In the genomic region with DNA sequence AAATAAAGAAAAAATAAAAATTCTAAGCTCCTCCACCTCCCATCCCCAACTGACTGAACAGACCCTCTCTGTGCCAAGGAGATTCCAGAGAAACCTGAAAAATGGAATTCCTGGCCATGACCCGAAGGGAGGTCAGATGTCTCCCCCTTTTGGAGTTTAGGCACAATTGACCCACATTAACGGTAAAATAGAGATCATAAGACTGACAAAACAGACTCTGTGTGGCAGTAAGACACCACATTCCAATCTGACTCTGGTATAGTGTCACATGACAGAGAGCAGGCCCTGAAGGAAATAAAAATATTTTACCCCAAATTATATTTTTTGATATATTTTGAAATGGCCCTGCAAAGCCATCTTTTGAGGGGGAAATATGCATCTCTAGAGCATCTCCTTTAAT, we compare ENCODE assay signal across 3 cellular contexts.
TF ChIP-seq lines count a peak whose summit lies in the region.

No MANE protein-coding gene starts in this region.

TF ChIP-seq in SK-N-SH, 30 proteins besides CTCF, POLR2A, EP300 and RAD21 (continued from another document and continues in another):
- TF ChIP-seq, protein P1, sequence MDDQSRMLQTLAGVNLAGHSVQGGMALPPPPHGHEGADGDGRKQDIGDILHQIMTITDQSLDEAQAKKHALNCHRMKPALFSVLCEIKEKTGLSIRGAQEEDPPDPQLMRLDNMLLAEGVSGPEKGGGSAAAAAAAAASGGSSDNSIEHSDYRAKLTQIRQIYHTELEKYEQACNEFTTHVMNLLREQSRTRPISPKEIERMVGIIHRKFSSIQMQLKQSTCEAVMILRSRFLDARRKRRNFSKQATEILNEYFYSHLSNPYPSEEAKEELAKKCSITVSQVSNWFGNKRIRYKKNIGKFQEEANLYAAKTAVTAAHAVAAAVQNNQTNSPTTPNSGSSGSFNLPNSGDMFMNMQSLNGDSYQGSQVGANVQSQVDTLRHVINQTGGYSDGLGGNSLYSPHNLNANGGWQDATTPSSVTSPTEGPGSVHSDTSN (IDR thresholded peaks at IDR 0.05) = no peak
- TF ChIP-seq MEF2A (IDR thresholded peaks at IDR 0.05; ENCODE audit: borderline replicate concordance, low read depth) (no peak), TAF1 (IDR thresholded peaks at IDR 0.05; ENCODE audit: borderline replicate concordance, low read depth, low read length) (no peak), RCOR1 (IDR thresholded peaks at IDR 0.05; ENCODE audit: low read length) (no peak), TCF12 (IDR thresholded peaks at IDR 0.05) (no peak), RFX5 (IDR thresholded peaks at IDR 0.05; ENCODE audit: low read length) (no peak), EZH2phosphoT487 (IDR thresholded peaks at IDR 0.05; ENCODE audit: borderline replicate concordance, low read depth) (no peak), ELF1 (IDR thresholded peaks at IDR 0.05) (no peak), GATA2 (CRISPR knock-in tag; IDR thresholded peaks at IDR 0.05) (no peak)
- TF ChIP-seq, protein P2, sequence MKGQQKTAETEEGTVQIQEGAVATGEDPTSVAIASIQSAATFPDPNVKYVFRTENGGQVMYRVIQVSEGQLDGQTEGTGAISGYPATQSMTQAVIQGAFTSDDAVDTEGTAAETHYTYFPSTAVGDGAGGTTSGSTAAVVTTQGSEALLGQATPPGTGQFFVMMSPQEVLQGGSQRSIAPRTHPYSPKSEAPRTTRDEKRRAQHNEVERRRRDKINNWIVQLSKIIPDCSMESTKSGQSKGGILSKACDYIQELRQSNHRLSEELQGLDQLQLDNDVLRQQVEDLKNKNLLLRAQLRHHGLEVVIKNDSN (IDR thresholded peaks at IDR 0.05; ENCODE audit: borderline replicate concordance, low read depth) = no peak
- TF ChIP-seq, protein P3, sequence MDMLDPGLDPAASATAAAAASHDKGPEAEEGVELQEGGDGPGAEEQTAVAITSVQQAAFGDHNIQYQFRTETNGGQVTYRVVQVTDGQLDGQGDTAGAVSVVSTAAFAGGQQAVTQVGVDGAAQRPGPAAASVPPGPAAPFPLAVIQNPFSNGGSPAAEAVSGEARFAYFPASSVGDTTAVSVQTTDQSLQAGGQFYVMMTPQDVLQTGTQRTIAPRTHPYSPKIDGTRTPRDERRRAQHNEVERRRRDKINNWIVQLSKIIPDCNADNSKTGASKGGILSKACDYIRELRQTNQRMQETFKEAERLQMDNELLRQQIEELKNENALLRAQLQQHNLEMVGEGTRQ (IDR thresholded peaks at IDR 0.05; ENCODE audit: borderline replicate concordance, low read depth, low read length) = no peak
- TF ChIP-seq, protein P4, sequence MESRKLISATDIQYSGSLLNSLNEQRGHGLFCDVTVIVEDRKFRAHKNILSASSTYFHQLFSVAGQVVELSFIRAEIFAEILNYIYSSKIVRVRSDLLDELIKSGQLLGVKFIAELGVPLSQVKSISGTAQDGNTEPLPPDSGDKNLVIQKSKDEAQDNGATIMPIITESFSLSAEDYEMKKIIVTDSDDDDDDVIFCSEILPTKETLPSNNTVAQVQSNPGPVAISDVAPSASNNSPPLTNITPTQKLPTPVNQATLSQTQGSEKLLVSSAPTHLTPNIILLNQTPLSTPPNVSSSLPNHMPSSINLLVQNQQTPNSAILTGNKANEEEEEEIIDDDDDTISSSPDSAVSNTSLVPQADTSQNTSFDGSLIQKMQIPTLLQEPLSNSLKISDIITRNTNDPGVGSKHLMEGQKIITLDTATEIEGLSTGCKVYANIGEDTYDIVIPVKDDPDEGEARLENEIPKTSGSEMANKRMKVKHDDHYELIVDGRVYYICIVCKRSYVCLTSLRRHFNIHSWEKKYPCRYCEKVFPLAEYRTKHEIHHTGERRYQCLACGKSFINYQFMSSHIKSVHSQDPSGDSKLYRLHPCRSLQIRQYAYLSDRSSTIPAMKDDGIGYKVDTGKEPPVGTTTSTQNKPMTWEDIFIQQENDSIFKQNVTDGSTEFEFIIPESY (IDR thresholded peaks at IDR 0.05; ENCODE audit: borderline replicate concordance, low read depth) = no peak

TF ChIP-seq in SK-N-SH treated with all-trans-retinoic acid at 6 μM for 48 hours, 23 proteins besides CTCF, POLR2A, EP300 and RAD21 (continues in another document):
- TF ChIP-seq, protein P5, sequence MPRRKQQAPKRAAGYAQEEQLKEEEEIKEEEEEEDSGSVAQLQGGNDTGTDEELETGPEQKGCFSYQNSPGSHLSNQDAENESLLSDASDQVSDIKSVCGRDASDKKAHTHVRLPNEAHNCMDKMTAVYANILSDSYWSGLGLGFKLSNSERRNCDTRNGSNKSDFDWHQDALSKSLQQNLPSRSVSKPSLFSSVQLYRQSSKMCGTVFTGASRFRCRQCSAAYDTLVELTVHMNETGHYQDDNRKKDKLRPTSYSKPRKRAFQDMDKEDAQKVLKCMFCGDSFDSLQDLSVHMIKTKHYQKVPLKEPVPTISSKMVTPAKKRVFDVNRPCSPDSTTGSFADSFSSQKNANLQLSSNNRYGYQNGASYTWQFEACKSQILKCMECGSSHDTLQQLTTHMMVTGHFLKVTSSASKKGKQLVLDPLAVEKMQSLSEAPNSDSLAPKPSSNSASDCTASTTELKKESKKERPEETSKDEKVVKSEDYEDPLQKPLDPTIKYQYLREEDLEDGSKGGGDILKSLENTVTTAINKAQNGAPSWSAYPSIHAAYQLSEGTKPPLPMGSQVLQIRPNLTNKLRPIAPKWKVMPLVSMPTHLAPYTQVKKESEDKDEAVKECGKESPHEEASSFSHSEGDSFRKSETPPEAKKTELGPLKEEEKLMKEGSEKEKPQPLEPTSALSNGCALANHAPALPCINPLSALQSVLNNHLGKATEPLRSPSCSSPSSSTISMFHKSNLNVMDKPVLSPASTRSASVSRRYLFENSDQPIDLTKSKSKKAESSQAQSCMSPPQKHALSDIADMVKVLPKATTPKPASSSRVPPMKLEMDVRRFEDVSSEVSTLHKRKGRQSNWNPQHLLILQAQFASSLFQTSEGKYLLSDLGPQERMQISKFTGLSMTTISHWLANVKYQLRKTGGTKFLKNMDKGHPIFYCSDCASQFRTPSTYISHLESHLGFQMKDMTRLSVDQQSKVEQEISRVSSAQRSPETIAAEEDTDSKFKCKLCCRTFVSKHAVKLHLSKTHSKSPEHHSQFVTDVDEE (CRISPR knock-in tag; IDR thresholded peaks at IDR 0.05) = no peak
- TF ChIP-seq, protein P6, sequence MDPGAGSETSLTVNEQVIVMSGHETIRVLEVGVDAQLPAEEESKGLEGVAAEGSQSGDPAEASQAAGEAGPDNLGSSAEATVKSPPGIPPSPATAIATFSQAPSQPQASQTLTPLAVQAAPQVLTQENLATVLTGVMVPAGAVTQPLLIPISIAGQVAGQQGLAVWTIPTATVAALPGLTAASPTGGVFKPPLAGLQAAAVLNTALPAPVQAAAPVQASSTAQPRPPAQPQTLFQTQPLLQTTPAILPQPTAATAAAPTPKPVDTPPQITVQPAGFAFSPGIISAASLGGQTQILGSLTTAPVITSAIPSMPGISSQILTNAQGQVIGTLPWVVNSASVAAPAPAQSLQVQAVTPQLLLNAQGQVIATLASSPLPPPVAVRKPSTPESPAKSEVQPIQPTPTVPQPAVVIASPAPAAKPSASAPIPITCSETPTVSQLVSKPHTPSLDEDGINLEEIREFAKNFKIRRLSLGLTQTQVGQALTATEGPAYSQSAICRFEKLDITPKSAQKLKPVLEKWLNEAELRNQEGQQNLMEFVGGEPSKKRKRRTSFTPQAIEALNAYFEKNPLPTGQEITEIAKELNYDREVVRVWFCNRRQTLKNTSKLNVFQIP (CRISPR knock-in tag; IDR thresholded peaks at IDR 0.05; ENCODE audit: borderline replicate concordance, low read depth) = no peak
- TF ChIP-seq ZFP3 (CRISPR knock-in tag; IDR thresholded peaks at IDR 0.05) (no peak), ZFP30 (CRISPR knock-in tag; IDR thresholded peaks at IDR 0.05) (no peak), SNAI2 (CRISPR knock-in tag; IDR thresholded peaks at IDR 0.05) (no peak), BACH2 (CRISPR knock-in tag; IDR thresholded peaks at IDR 0.05; ENCODE audit: borderline replicate concordance) (no peak), TCF4 (CRISPR knock-in tag; IDR thresholded peaks at IDR 0.05; ENCODE audit: borderline replicate concordance) (no peak)
- TF ChIP-seq, protein P7, sequence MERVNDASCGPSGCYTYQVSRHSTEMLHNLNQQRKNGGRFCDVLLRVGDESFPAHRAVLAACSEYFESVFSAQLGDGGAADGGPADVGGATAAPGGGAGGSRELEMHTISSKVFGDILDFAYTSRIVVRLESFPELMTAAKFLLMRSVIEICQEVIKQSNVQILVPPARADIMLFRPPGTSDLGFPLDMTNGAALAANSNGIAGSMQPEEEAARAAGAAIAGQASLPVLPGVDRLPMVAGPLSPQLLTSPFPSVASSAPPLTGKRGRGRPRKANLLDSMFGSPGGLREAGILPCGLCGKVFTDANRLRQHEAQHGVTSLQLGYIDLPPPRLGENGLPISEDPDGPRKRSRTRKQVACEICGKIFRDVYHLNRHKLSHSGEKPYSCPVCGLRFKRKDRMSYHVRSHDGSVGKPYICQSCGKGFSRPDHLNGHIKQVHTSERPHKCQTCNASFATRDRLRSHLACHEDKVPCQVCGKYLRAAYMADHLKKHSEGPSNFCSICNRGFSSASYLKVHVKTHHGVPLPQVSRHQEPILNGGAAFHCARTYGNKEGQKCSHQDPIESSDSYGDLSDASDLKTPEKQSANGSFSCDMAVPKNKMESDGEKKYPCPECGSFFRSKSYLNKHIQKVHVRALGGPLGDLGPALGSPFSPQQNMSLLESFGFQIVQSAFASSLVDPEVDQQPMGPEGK (CRISPR knock-in tag; IDR thresholded peaks at IDR 0.05; ENCODE audit: borderline replicate concordance) = no peak

TF ChIP-seq in K562, 482 proteins besides CTCF, POLR2A, EP300 and RAD21 (continued from another document and continues in another):
- TF ChIP-seq, protein P8, sequence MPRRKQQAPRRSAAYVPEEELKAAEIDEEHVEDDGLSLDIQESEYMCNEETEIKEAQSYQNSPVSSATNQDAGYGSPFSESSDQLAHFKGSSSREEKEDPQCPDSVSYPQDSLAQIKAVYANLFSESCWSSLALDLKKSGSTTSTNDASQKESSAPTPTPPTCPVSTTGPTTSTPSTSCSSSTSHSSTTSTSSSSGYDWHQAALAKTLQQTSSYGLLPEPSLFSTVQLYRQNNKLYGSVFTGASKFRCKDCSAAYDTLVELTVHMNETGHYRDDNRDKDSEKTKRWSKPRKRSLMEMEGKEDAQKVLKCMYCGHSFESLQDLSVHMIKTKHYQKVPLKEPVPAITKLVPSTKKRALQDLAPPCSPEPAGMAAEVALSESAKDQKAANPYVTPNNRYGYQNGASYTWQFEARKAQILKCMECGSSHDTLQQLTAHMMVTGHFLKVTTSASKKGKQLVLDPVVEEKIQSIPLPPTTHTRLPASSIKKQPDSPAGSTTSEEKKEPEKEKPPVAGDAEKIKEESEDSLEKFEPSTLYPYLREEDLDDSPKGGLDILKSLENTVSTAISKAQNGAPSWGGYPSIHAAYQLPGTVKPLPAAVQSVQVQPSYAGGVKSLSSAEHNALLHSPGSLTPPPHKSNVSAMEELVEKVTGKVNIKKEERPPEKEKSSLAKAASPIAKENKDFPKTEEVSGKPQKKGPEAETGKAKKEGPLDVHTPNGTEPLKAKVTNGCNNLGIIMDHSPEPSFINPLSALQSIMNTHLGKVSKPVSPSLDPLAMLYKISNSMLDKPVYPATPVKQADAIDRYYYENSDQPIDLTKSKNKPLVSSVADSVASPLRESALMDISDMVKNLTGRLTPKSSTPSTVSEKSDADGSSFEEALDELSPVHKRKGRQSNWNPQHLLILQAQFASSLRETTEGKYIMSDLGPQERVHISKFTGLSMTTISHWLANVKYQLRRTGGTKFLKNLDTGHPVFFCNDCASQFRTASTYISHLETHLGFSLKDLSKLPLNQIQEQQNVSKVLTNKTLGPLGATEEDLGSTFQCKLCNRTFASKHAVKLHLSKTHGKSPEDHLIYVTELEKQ (CRISPR knock-in tag; IDR thresholded peaks at IDR 0.05) = no peak
- TF ChIP-seq WHSC1 (IDR thresholded peaks at IDR 0.05; ENCODE audit: low read length) (no peak), RAD51 (IDR thresholded peaks at IDR 0.05; ENCODE audit: borderline replicate concordance, low read depth) (peak; percentile 52; the same call in 1 of the 2 replicates), DIDO1 (tag; IDR thresholded peaks at IDR 0.05; ENCODE audit: low read depth) (no peak), ZNF184 (CRISPR knock-in tag; IDR thresholded peaks at IDR 0.05) (no peak), ARID2 (IDR thresholded peaks at IDR 0.05) (0 out of 2 replicates have a peak, but pooled peaks have one; percentile 18), ZNF282 (CRISPR knock-in tag; IDR thresholded peaks at IDR 0.05) (no peak), CXXC5 (CRISPR knock-in tag; IDR thresholded peaks at IDR 0.05) (no peak), KHSRP (IDR thresholded peaks at IDR 0.05) (no peak), TOE1 (IDR thresholded peaks at IDR 0.05; ENCODE audit: borderline replicate concordance) (0 out of 2 replicates have a peak, but pooled peaks have one; percentile 29), TOE1 (CRISPR knock-in tag; IDR thresholded peaks at IDR 0.05; ENCODE audit: borderline replicate concordance, low read depth) (no peak), POLR2G (IDR thresholded peaks at IDR 0.05; ENCODE audit: low read depth, low read length) (no peak), TARDBP (IDR thresholded peaks at IDR 0.05) (no peak), ZNF699 (CRISPR knock-in tag; IDR thresholded peaks at IDR 0.05; ENCODE audit: insufficient replicate concordance) (no peak), HDAC8 (tag; IDR thresholded peaks at IDR 0.05) (no peak), TCF3 (CRISPR knock-in tag; IDR thresholded peaks at IDR 0.05) (no peak), POU5F1 (IDR thresholded peaks at IDR 0.05; ENCODE audit: borderline replicate concordance, low read depth, low read length, partially characterized antibody) (no peak), TGIF2 (CRISPR knock-in tag; IDR thresholded peaks at IDR 0.05) (no peak)
- TF ChIP-seq, protein P9, sequence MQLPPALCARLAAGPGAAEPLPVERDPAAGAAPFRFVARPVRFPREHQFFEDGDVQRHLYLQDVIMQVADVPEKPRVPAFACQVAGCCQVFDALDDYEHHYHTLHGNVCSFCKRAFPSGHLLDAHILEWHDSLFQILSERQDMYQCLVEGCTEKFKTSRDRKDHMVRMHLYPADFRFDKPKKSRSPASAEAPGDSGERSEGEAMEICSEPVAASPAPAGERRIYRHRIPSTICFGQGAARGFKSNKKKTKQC (CRISPR knock-in tag; IDR thresholded peaks at IDR 0.05) = no peak
- TF ChIP-seq, protein P10, sequence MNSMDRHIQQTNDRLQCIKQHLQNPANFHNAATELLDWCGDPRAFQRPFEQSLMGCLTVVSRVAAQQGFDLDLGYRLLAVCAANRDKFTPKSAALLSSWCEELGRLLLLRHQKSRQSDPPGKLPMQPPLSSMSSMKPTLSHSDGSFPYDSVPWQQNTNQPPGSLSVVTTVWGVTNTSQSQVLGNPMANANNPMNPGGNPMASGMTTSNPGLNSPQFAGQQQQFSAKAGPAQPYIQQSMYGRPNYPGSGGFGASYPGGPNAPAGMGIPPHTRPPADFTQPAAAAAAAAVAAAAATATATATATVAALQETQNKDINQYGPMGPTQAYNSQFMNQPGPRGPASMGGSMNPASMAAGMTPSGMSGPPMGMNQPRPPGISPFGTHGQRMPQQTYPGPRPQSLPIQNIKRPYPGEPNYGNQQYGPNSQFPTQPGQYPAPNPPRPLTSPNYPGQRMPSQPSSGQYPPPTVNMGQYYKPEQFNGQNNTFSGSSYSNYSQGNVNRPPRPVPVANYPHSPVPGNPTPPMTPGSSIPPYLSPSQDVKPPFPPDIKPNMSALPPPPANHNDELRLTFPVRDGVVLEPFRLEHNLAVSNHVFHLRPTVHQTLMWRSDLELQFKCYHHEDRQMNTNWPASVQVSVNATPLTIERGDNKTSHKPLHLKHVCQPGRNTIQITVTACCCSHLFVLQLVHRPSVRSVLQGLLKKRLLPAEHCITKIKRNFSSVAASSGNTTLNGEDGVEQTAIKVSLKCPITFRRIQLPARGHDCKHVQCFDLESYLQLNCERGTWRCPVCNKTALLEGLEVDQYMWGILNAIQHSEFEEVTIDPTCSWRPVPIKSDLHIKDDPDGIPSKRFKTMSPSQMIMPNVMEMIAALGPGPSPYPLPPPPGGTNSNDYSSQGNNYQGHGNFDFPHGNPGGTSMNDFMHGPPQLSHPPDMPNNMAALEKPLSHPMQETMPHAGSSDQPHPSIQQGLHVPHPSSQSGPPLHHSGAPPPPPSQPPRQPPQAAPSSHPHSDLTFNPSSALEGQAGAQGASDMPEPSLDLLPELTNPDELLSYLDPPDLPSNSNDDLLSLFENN (IDR thresholded peaks at IDR 0.05; ENCODE audit: low read depth in 2 of 2, low read length in 2 of 2) = no peak
